8 cellular contexts compared by ENCODE assay signal in genomic region chr4:27084685-27085356, GRCh38.
A peak's percentile ranks its signal among the peaks of the same experiment; 100 is the strongest.
DNase-seq lines count a peak whose midpoint lies in the region; ATAC-seq, FAIRE-seq and TF ChIP-seq lines count a peak whose summit lies in the region.

No MANE protein-coding gene starts in this region.

- no peak overlapping the region for H3K9ac ChIP-seq in SK-N-MC (ENCODE audit: insufficient read length)

- CTCF ChIA-PET in activated CD4-positive, alpha-beta T cell treated with anti-CD3 and anti-CD28 coated beads for 36 hours (lab: Charles Lee), result interaction anchor here (0.7 kb wide), 1 partner anchor 37 kb away, joined by 3 read pairs; no protein-coding TSS in a partner anchor

- no peaks in the 10 kb centered on the region for H3K9me3 Mint-ChIP-seq in activated CD4-positive, alpha-beta T cell treated with anti-CD3 and anti-CD28 coated beads for 36 hours (ENCODE audit: low read depth)
- H3K9me3 Mint-ChIP-seq in nephron, result peaks cover 3% of the 10 kb centered on the region

- ATAC-seq in activated CD4-positive, alpha-beta T cell treated with anti-CD3 and anti-CD28 coated beads for 36 hours, result no peak
- ATAC-seq in HG03045 (IDR thresholded peaks at IDR 0.05; ENCODE audit: unreplicated experiment), result no peak

- peaks cover 6% of the 10 kb centered on the region for H3K4me1 Mint-ChIP-seq in activated CD4-positive, alpha-beta T cell treated with anti-CD3 and anti-CD28 coated beads for 36 hours
- H3K4me1 Mint-ChIP-seq in nephron, result peaks cover 24% of the 10 kb centered on the region

- no peak for FAIRE-seq in GM12892 (lab: Jason Lieb, UNC)

- peak; percentile 34 for DNase-seq in activated CD4-positive, alpha-beta T cell treated with anti-CD3 and anti-CD28 coated beads for 36 hours
- no peak for DNase-seq in activated CD4-positive, alpha-beta T cell treated with anti-CD3 and anti-CD28 coated beads for 1 hour
- DNase-seq in SK-N-MC (ENCODE audit: low read depth, low spot score), result no peak
- DNase-seq in epithelial cell of proximal tubule (ENCODE audit: low read depth), result no peak
- no peak for DNase-seq in NCI-H2029 treated with DMSO at 0.1 percent for 48 hours (lab: John Stamatoyannopoulos, UW)
- no peak for DNase-seq in GM12892 (ENCODE audit: insufficient read length)

- no peak for TF ChIP-seq POLR2A in GM12892 (IDR thresholded peaks at IDR 0.05; ENCODE audit: low read depth, low read length)

- H3K4me3 Mint-ChIP-seq in activated CD4-positive, alpha-beta T cell treated with anti-CD3 and anti-CD28 coated beads for 36 hours, result no peak overlapping the region
- H3K4me3 Mint-ChIP-seq in nephron, result peak overlapping the region; percentile 55 to 63 (median 60)

- no peaks in the 10 kb centered on the region for H3K36me3 Mint-ChIP-seq in activated CD4-positive, alpha-beta T cell treated with anti-CD3 and anti-CD28 coated beads for 36 hours (ENCODE audit: low read depth)
- H3K36me3 Mint-ChIP-seq in nephron (ENCODE audit: low read depth), result no peaks in the 10 kb centered on the region

- H3K27ac Mint-ChIP-seq in activated CD4-positive, alpha-beta T cell treated with anti-CD3 and anti-CD28 coated beads for 36 hours, result no peak overlapping the region
- H3K27ac Mint-ChIP-seq in nephron, result no peak overlapping the region

- H3K9me3 ChIP-seq in SK-N-MC (ENCODE audit: low read depth, low read length), result no peaks in the 10 kb centered on the region

- no peak overlapping the region for H3K27ac ChIP-seq in SK-N-MC

- intact Hi-C loops in activated CD4-positive, alpha-beta T cell treated with anti-CD3 and anti-CD28 coated beads for 36 hours (cut with DNase I, micrococcal nuclease), result no loop called here

- TF ChIP-seq CTCF in epithelial cell of proximal tubule (conservative IDR thresholded peaks at IDR 0.05; ENCODE audit: low read depth, low read length) (no peak), nephron (IDR thresholded peaks at IDR 0.05; ENCODE audit: unreplicated experiment in 3 of 3) (peak in 1 of 3 experiments; percentile 27)

- H3K36me3 ChIP-seq in SK-N-MC (ENCODE audit: insufficient read depth, low read length), result no peaks in the 10 kb centered on the region

- peaks cover 46% of the 10 kb centered on the region for H3K27me3 Mint-ChIP-seq in activated CD4-positive, alpha-beta T cell treated with anti-CD3 and anti-CD28 coated beads for 36 hours
- H3K27me3 Mint-ChIP-seq in nephron (ENCODE audit: low read depth), result peaks cover 64% of the 10 kb centered on the region

- H3K4me3 ChIP-seq in SK-N-MC (peak overlapping the region; percentile 77), epithelial cell of proximal tubule (ENCODE audit: low read depth, low read length) (peak overlapping the region; percentile 32)

- POLR2A ChIA-PET in activated CD4-positive, alpha-beta T cell treated with anti-CD3 and anti-CD28 coated beads for 36 hours (lab: Charles Lee), result interaction anchor here (0.7 kb wide), 1 partner anchor 1469 kb away, joined by 3 read pairs; no protein-coding TSS in a partner anchor
